Comparison of ENCODE assay signal across 10 cellular contexts in the genomic region with DNA sequence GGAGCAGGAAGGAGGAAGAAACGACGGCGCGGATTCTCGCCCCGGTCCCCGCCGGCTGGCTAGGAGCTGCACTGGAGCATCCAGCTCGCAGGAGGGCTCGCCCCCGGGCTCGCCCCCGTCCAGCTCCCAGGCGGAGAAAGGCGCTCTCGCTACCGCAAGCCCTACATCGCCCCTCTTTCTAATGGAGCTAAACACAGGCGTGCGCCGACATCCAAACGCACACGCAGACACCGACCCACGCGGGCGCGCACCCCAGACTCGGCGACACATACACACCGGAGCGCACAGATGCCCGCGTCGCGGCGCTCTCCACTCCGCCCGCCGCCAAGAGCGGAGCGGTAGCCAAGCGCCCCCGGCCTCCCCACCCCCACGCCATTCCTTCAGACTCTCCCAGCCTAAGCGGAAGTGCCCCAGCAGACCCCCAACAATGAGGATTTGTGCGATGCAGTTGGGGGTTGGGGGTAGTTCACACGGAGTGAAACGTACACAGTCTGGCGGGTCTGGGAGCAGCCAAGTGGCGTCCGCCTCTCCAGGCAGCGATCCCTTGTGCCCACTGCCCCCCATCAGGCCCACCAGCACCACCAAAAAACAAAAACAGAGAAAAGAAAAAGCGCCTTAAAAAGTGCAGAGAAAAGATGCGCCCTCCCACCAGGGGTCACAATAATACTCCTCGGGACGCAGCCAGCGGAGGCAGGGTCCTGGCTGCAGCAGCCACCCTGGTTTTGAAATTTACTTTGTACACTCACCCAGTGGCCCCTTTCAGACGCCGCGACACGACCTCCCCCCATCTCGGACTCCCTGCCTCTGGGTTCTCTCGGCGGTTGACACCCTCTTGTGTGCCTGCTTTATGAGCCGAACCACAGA. TPM values are rescaled to one million over a fixed set of nuclear protein-coding genes. Genes with fewer than 3 reads are reported as not detected.
A peak's percentile ranks its signal among the peaks of the same experiment; 100 is the strongest.
DNase-seq lines count a peak whose midpoint lies in the region; ATAC-seq and TF ChIP-seq lines count a peak whose summit lies in the region.
"Had no signal": no experiment of that assay in that cellular context is flagged by ENCODE, and none has a peak within 500 bp of the region (broad histone marks: within the 10 kb centered on the region; RNA-seq: fewer than 3 reads in every experiment).

No MANE protein-coding gene starts in this region.

- H3K9me3 Mint-ChIP-seq in mesothelial cell of epicardium: no peaks in the 10 kb centered on the region

- intact Hi-C loops in dorsolateral prefrontal cortex (cut with DNase I): loop anchor here in 1 of 2 donors (5.0 kb wide), 1 partner anchor 590 kb away; no protein-coding TSS in a partner anchor

- H3K4me3 Mint-ChIP-seq in mesothelial cell of epicardium: peak overlapping the region; percentile 77

- peak overlapping the region in 30 of 59 donors; percentile 7 to 93 (median 52) for H3K27ac ChIP-seq in dorsolateral prefrontal cortex

- H3K36me3 Mint-ChIP-seq in mesothelial cell of epicardium: no peaks in the 10 kb centered on the region
- H3K36me3 Mint-ChIP-seq: naive thymus-derived CD4-positive, alpha-beta T cell had no signal

- no peak overlapping the region for H3K27ac Mint-ChIP-seq in mesothelial cell of epicardium

- ATAC-seq in GM21447 (IDR thresholded peaks at IDR 0.05; ENCODE audit: unreplicated experiment) (no peak), GM19351 (IDR thresholded peaks at IDR 0.05; ENCODE audit: unreplicated experiment) (no peak)
- ATAC-seq: naive thymus-derived CD4-positive, alpha-beta T cell had no signal

- peaks cover 23% of the 10 kb centered on the region for H3K4me1 Mint-ChIP-seq in mesothelial cell of epicardium

- H3K4me3 ChIP-seq in dorsolateral prefrontal cortex: peak overlapping the region in 58 of 59 donors; percentile 22 to 72 (median 56)

- peak; percentile 42 for DNase-seq in AG08395 (ENCODE audit: low spot score)
- peak in 8 of 10 donors; percentile 22 to 66 (median 42) for DNase-seq in dorsolateral prefrontal cortex
- peak; percentile 35 to 51 for DNase-seq in mesothelial cell of epicardium (ENCODE audit: low spot score in 2 of 2, unreplicated experiment in 2 of 2)
- no peak for DNase-seq in SHP77 (lab: John Stamatoyannopoulos, UW)
- DNase-seq in activated CD4-positive, alpha-beta T cell treated with anti-CD3 and anti-CD28 coated beads, Interleukin-2, amount 50 U/mL, for 1 hour: no peak
- DNase-seq: activated CD8-positive, alpha-beta memory T cell treated with anti-CD3 and anti-CD28 coated beads, Interleukin-2, amount 50 U/mL, for 4 hours; naive thymus-derived CD4-positive, alpha-beta T cell had no signal

- peaks cover 90% of the 10 kb centered on the region for H3K27me3 Mint-ChIP-seq in mesothelial cell of epicardium (ENCODE audit: low read depth)

- H3K27me3 ChIP-seq in dorsolateral prefrontal cortex: peaks cover 0 to 89% (median 33%) of the 10 kb centered on the region in 45 donors

- TF ChIP-seq CTCF in LNCAP (IDR thresholded peaks at IDR 0.05) (0 out of 2 replicates have a peak, but pooled peaks have one; percentile 9), dorsolateral prefrontal cortex (IDR thresholded peaks at IDR 0.05 in 54 of 56, conservative IDR thresholded peaks at IDR 0.05 in 2 of 56; ENCODE audit: low read depth in 1 of 56, partially characterized antibody in 56 of 56) (peak in 6 of 56 donors; percentile 6 to 21 (median 12)), mesothelial cell of epicardium (IDR thresholded peaks at IDR 0.05; ENCODE audit: unreplicated experiment) (no peak)

RNA-seq across cellular contexts. Expression of gene DAB1, which starts 1.4 kb away (rescaled TPM):
- total RNA-seq in dorsolateral prefrontal cortex: 10 to 100 TPM in 114 of 120 experiments, 1 to 10 TPM in 6; 5.0 to 30.3 (median 15.3) TPM
- total RNA-seq in mesothelial cell of epicardium: 1.2 to 1.9 TPM (median 1.9 TPM) in 3 replicates

Comparison
In these comparisons a context has a peak if more than half of its experiments do, and no peak if none do; other contexts are left out.
1. DNase-seq: peak in AG08395 (single experiment), dorsolateral prefrontal cortex (8 of 10) and mesothelial cell of epicardium (2 of 2); none in SHP77 (0 of 2) and activated CD4-positive, alpha-beta T cell treated with anti-CD3 and anti-CD28 coated beads, Interleukin-2, amount 50 U/mL, for 1 hour (single experiment).